Comparison of ENCODE assay signal across 8 cellular contexts in the genomic region with DNA sequence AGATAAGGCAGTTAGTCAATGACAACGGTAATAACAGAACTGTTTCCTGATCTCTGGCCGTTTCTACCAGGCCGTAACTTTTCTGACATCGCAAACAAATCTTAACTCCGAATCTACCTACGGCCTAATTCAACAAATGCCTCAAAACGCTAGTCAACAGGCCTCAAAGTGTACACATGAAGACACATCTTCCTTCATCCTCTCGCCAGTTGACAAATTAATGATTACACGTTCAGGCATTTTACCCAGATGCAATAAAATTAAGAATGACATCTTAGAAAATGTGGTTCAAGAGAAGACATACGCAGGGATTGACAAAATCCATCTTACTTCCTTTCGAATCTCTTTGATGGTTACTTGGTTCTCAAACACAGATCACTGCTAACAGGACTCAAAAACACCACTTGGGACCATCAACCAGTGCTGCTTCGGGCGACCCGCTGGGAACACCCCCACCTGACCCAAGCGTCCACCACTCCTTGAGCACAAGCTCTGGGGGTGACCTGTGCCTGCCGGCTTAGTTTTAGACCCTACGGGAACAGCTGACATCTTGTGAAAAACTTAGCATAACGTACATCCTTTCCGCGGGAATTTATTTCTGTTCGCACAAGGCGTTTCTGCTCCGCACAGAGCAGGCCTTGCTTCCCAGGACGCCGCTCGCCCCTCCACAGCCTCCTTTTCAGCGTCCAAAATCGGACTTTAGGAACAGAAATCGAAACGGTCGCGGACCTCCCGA. TPM values are rescaled to one million over a fixed set of nuclear protein-coding genes. Genes with fewer than 3 reads are reported as not detected.
DNase-seq lines count a peak whose midpoint lies in the region; ATAC-seq, FAIRE-seq and TF ChIP-seq lines count a peak whose summit lies in the region.

No MANE protein-coding gene starts in this region.

- no peaks in the 10 kb centered on the region for H3K9me3 Mint-ChIP-seq in activated naive CD4-positive, alpha-beta T cell treated with anti-CD3 and anti-CD28 coated beads, Interleukin-2, amount 10 ng/mL, durations not matched to agents 7 days and 5 days

- peaks cover 14% of the 10 kb centered on the region for H3K36me3 Mint-ChIP-seq in activated naive CD4-positive, alpha-beta T cell treated with anti-CD3 and anti-CD28 coated beads, Interleukin-2, amount 10 ng/mL, durations not matched to agents 7 days and 5 days

- peaks cover 61% of the 10 kb centered on the region for H3K79me2 ChIP-seq in DND-41 (ENCODE audit: insufficient read depth, low read length)

- H3K9ac ChIP-seq in DND-41 (ENCODE audit: low read depth, low read length) (peak overlapping the region; percentile 100), NT2/D1 (ENCODE audit: insufficient read length, low read depth) (peak overlapping the region; percentile 76)

- intact Hi-C loops in vagina (cut with DNase I): no loop called here

- H3K4me3 ChIP-seq in DND-41 (ENCODE audit: low read depth in 1 of 2, low read length in 2 of 2) (peak overlapping the region; percentile 22 to 61; a peak in 3 of 4 replicates), NT2/D1 (ENCODE audit: insufficient read length, low read depth) (peak overlapping the region; percentile 61), vagina (peak overlapping the region; percentile 63 to 95)

- CTCF ChIA-PET in activated naive CD4-positive, alpha-beta T cell treated with anti-CD3 and anti-CD28 coated beads, Interleukin-2, amount 10 ng/mL, durations not matched to agents 7 days and 5 days (lab: Charles Lee): interaction anchor here (1.1 kb wide), 1 partner anchor 10 kb away, joined by 3 read pairs; no protein-coding TSS in a partner anchor

- TF ChIP-seq POLR2A in H54 (IDR thresholded peaks at IDR 0.05; ENCODE audit: low read depth, low read length) (no peak), vagina (IDR thresholded peaks at IDR 0.05) (no peak)

- H3K27me3 Mint-ChIP-seq in activated naive CD4-positive, alpha-beta T cell treated with anti-CD3 and anti-CD28 coated beads, Interleukin-2, amount 10 ng/mL, durations not matched to agents 7 days and 5 days: peaks cover 10% of the 10 kb centered on the region

- H3K9me3 ChIP-seq in DND-41 (ENCODE audit: insufficient read depth, low read length, severe bottlenecking): no peaks in the 10 kb centered on the region
- no peaks in the 10 kb centered on the region for H3K9me3 ChIP-seq in NT2/D1 (ENCODE audit: insufficient read depth, low read length)
- H3K9me3 ChIP-seq in vagina: no peaks in the 10 kb centered on the region

- H3K27ac ChIP-seq in DND-41 (ENCODE audit: low read length) (peak overlapping the region; percentile 75), vagina (peak overlapping the region; percentile 71)

- peak overlapping the region; percentile 94 for H3K4me3 Mint-ChIP-seq in activated naive CD4-positive, alpha-beta T cell treated with anti-CD3 and anti-CD28 coated beads, Interleukin-2, amount 10 ng/mL, durations not matched to agents 7 days and 5 days

- H3K4me1 ChIP-seq in DND-41 (ENCODE audit: insufficient read depth, low read length) (peaks cover 36% of the 10 kb centered on the region), NT2/D1 (ENCODE audit: insufficient read depth, insufficient read length) (peaks cover 2% of the 10 kb centered on the region), vagina (peaks cover 17% of the 10 kb centered on the region)

- no peaks in the 10 kb centered on the region for H3K27me3 ChIP-seq in DND-41 (ENCODE audit: insufficient read depth, low read length, poor library complexity)
- peaks cover 49% of the 10 kb centered on the region for H3K27me3 ChIP-seq in NT2/D1 (ENCODE audit: insufficient read depth, insufficient read length)
- no peaks in the 10 kb centered on the region for H3K27me3 ChIP-seq in vagina

- peak; percentile 63 for ATAC-seq in DND-41 (ENCODE audit: insufficient read depth, low read depth)

- TF ChIP-seq CTCF in DND-41 (IDR thresholded peaks at IDR 0.05; ENCODE audit: borderline replicate concordance, extremely low read depth, low read length, poor library complexity, severe bottlenecking): no peak
- no peak for TF ChIP-seq CTCF in vagina (IDR thresholded peaks at IDR 0.05)

- H3K36me3 ChIP-seq in DND-41 (ENCODE audit: insufficient read depth, low read length): no peaks in the 10 kb centered on the region; the same call in 1 of the 2 replicates
- no peaks in the 10 kb centered on the region for H3K36me3 ChIP-seq in NT2/D1 (ENCODE audit: insufficient read depth, insufficient read length, low read length)
- no peaks in the 10 kb centered on the region for H3K36me3 ChIP-seq in vagina

- H4K20me1 ChIP-seq in DND-41 (ENCODE audit: insufficient read depth, low read length): peaks cover 17% of the 10 kb centered on the region; the same call in 1 of the 2 replicates

- H2AFZ ChIP-seq in DND-41 (ENCODE audit: low read depth, low read length): peak overlapping the region; percentile 65

- H3K4me2 ChIP-seq in DND-41 (ENCODE audit: insufficient read depth, low read length): peak overlapping the region; percentile 71

- DNase-seq in DND-41: peak; percentile 59
- DNase-seq in H54 (ENCODE audit: insufficient read length, low spot score): peak; percentile 73
- DNase-seq in NT2/D1 (ENCODE audit: low read depth, low spot score): no peak
- DNase-seq in activated naive CD4-positive, alpha-beta T cell treated with anti-CD3 and anti-CD28 coated beads, Interleukin-2, amount 10 ng/mL, durations not matched to agents 7 days and 5 days: peak; percentile 56
- peak; percentile 49 for DNase-seq in globus pallidus (ENCODE audit: low spot score)
- peak in 38 of 56 donors; percentile 7 to 77 (median 40) for DNase-seq in nucleus accumbens (lab: John Stamatoyannopoulos, UW)
- DNase-seq in vagina (ENCODE audit: extremely low spot score in 2 of 2): no peak
- no peak for DNase-seq in SKM-1 treated with dmso at 0.1 percent for 144 hours (lab: John Stamatoyannopoulos, UW; ENCODE audit: unreplicated experiment)

- peak overlapping the region; percentile 99 for H3K27ac Mint-ChIP-seq in activated naive CD4-positive, alpha-beta T cell treated with anti-CD3 and anti-CD28 coated beads, Interleukin-2, amount 10 ng/mL, durations not matched to agents 7 days and 5 days

- H3K4me1 Mint-ChIP-seq in activated naive CD4-positive, alpha-beta T cell treated with anti-CD3 and anti-CD28 coated beads, Interleukin-2, amount 10 ng/mL, durations not matched to agents 7 days and 5 days: peaks cover 47% of the 10 kb centered on the region

- peak; percentile 74 for FAIRE-seq in H54 (lab: Jason Lieb, UNC)

RNA-seq across cellular contexts. Expression of gene SFMBT1, which starts 1.3 kb away (rescaled TPM):
- total RNA-seq in vagina: 9.1 TPM

Comparison
In these comparisons a context has a peak if more than half of its experiments do, and no peak if none do; other contexts are left out.
1. DNase-seq: peak in DND-41 (single experiment), H54 (single experiment), activated naive CD4-positive, alpha-beta T cell treated with anti-CD3 and anti-CD28 coated beads, Interleukin-2, amount 10 ng/mL, durations not matched to agents 7 days and 5 days (single experiment), globus pallidus (single experiment) and nucleus accumbens (38 of 56); none in NT2/D1 (single experiment), vagina (0 of 2) and SKM-1 treated with dmso at 0.1 percent for 144 hours (single experiment).
2. Peak in every context shown above with its lines, with median percentiles within 50 percentile points of each other: H3K4me3 ChIP-seq.